In the genomic region with DNA sequence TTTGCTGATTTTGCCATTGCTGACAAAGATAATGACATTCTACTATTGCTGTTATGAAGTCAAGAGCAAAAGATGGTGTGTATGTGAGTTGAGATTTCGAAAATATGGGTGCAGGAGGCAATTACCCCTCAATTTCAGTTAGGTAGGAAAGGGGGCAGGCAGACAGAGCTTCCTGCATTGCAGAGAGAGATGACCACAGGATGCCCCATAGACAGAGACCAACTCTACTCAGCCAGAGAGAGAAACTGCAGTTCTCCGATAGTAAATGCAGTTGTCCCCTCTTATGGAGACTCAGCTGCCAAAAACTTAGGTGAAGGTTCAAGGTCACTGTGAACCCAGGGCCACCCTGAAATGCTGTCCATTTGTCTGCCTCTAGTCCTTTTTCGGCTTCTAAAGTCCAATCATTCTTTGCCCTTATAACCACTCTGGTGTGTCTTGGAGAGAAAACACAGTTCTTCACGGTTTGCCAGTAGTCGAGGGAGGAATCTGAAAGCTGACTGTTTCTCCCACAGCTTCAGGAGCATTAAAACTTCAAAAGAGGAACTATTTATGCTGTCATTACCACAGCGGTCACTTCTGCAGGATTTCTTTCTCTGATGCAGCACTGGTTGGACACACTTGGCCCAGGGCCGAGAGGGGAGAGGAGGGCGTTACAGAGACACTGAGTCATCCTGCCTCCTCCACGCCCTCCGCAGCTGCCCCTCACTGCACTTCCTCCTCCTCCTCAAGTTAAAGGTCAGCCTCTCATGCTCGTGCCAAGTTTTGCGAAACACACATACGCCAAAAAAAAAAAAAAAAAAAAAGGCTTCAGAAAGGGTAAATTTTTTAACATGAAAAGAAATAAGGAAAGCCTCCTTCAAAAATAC, we compare ENCODE assay signal across 1 cellular context.
TF ChIP-seq lines count a peak whose summit lies in the region.

No MANE protein-coding gene starts in this region.

TF ChIP-seq in HepG2, 621 proteins besides CTCF, POLR2A, EP300 and RAD21 (continued from another document and continues in another):
- TF ChIP-seq, protein P1, sequence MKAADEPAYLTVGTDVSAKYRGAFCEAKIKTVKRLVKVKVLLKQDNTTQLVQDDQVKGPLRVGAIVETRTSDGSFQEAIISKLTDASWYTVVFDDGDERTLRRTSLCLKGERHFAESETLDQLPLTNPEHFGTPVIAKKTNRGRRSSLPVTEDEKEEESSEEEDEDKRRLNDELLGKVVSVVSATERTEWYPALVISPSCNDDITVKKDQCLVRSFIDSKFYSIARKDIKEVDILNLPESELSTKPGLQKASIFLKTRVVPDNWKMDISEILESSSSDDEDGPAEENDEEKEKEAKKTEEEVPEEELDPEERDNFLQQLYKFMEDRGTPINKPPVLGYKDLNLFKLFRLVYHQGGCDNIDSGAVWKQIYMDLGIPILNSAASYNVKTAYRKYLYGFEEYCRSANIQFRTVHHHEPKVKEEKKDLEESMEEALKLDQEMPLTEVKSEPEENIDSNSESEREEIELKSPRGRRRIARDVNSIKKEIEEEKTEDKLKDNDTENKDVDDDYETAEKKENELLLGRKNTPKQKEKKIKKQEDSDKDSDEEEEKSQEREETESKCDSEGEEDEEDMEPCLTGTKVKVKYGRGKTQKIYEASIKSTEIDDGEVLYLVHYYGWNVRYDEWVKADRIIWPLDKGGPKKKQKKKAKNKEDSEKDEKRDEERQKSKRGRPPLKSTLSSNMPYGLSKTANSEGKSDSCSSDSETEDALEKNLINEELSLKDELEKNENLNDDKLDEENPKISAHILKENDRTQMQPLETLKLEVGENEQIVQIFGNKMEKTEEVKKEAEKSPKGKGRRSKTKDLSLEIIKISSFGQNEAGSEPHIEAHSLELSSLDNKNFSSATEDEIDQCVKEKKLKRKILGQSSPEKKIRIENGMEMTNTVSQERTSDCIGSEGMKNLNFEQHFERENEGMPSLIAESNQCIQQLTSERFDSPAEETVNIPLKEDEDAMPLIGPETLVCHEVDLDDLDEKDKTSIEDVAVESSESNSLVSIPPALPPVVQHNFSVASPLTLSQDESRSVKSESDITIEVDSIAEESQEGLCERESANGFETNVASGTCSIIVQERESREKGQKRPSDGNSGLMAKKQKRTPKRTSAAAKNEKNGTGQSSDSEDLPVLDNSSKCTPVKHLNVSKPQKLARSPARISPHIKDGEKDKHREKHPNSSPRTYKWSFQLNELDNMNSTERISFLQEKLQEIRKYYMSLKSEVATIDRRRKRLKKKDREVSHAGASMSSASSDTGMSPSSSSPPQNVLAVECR (CRISPR knock-in tag; IDR thresholded peaks at IDR 0.05; ENCODE audit: borderline replicate concordance) = no peak
- TF ChIP-seq, protein P2, sequence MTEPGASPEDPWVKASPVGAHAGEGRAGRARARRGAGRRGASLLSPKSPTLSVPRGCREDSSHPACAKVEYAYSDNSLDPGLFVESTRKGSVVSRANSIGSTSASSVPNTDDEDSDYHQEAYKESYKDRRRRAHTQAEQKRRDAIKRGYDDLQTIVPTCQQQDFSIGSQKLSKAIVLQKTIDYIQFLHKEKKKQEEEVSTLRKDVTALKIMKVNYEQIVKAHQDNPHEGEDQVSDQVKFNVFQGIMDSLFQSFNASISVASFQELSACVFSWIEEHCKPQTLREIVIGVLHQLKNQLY (CRISPR knock-in tag; IDR thresholded peaks at IDR 0.05) = no peak
- peak; percentile 80 for TF ChIP-seq FOSL1 (CRISPR knock-in tag; IDR thresholded peaks at IDR 0.05; ENCODE audit: borderline replicate concordance)
- TF ChIP-seq ASH2L (IDR thresholded peaks at IDR 0.05; ENCODE audit: insufficient read length, low read depth, low read length) = peak; percentile 30
- TF ChIP-seq ATF7 (IDR thresholded peaks at IDR 0.05) = no peak
- no peak for TF ChIP-seq ATF7 (CRISPR knock-in tag; IDR thresholded peaks at IDR 0.05)
- TF ChIP-seq NR2C2 (CRISPR knock-in tag; IDR thresholded peaks at IDR 0.05; ENCODE audit: borderline replicate concordance) = no peak
- no peak for TF ChIP-seq SOX13 (IDR thresholded peaks at IDR 0.05)
- TF ChIP-seq SOX13 (CRISPR knock-in tag; conservative IDR thresholded peaks at IDR 0.05 in 1 of 2, IDR thresholded peaks at IDR 0.05 in 1 of 2) = 0 out of 4 replicates have a peak, but pooled peaks of 1 of the 2 experiments have one; percentile 30
- TF ChIP-seq SMAD1 (CRISPR knock-in tag; IDR thresholded peaks at IDR 0.05; ENCODE audit: borderline replicate concordance, low read depth) = no peak
- no peak for TF ChIP-seq ZNF234 (CRISPR knock-in tag; conservative IDR thresholded peaks at IDR 0.05)
- TF ChIP-seq ZNF354B (CRISPR knock-in tag; IDR thresholded peaks at IDR 0.05) = no peak
- no peak for TF ChIP-seq KLF6 (CRISPR knock-in tag; IDR thresholded peaks at IDR 0.05)
- no peak for TF ChIP-seq SALL2 (CRISPR knock-in tag; IDR thresholded peaks at IDR 0.05)
- TF ChIP-seq, protein P3, sequence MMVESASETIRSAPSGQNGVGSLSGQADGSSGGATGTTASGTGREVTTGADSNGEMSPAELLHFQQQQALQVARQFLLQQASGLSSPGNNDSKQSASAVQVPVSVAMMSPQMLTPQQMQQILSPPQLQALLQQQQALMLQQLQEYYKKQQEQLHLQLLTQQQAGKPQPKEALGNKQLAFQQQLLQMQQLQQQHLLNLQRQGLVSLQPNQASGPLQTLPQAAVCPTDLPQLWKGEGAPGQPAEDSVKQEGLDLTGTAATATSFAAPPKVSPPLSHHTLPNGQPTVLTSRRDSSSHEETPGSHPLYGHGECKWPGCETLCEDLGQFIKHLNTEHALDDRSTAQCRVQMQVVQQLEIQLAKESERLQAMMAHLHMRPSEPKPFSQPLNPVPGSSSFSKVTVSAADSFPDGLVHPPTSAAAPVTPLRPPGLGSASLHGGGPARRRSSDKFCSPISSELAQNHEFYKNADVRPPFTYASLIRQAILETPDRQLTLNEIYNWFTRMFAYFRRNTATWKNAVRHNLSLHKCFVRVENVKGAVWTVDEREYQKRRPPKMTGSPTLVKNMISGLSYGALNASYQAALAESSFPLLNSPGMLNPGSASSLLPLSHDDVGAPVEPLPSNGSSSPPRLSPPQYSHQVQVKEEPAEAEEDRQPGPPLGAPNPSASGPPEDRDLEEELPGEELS (CRISPR knock-in tag; IDR thresholded peaks at IDR 0.05) = 0 out of 2 replicates have a peak, but pooled peaks have one; percentile 30
- no peak for TF ChIP-seq PITX1 (CRISPR knock-in tag; IDR thresholded peaks at IDR 0.05)
- TF ChIP-seq KLF9 (CRISPR knock-in tag; IDR thresholded peaks at IDR 0.05; ENCODE audit: low read depth) = no peak
- TF ChIP-seq TOE1 (CRISPR knock-in tag; IDR thresholded peaks at IDR 0.05) = no peak
- peak; percentile 26; the same call in 1 of the 2 replicates for TF ChIP-seq NCOA2 (CRISPR knock-in tag; IDR thresholded peaks at IDR 0.05)
- no peak for TF ChIP-seq ERF (CRISPR knock-in tag; IDR thresholded peaks at IDR 0.05)
- no peak for TF ChIP-seq U2AF1 (optimal IDR thresholded peaks at IDR 0.05; ENCODE audit: low read depth, low read length)
- no peak for TF ChIP-seq ZNF264 (CRISPR knock-in tag; IDR thresholded peaks at IDR 0.05)
- peak; percentile 59; the same call in 1 of the 2 replicates for TF ChIP-seq NR2F2 (IDR thresholded peaks at IDR 0.05; ENCODE audit: borderline replicate concordance, low read depth)
- TF ChIP-seq, protein P4, sequence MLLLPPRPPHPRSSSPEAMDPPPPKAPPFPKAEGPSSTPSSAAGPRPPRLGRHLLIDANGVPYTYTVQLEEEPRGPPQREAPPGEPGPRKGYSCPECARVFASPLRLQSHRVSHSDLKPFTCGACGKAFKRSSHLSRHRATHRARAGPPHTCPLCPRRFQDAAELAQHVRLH (CRISPR knock-in tag; IDR thresholded peaks at IDR 0.05; ENCODE audit: borderline replicate concordance, low read depth) = no peak
- no peak for TF ChIP-seq ZNF672 (CRISPR knock-in tag; IDR thresholded peaks at IDR 0.05)
- TF ChIP-seq, protein P5, sequence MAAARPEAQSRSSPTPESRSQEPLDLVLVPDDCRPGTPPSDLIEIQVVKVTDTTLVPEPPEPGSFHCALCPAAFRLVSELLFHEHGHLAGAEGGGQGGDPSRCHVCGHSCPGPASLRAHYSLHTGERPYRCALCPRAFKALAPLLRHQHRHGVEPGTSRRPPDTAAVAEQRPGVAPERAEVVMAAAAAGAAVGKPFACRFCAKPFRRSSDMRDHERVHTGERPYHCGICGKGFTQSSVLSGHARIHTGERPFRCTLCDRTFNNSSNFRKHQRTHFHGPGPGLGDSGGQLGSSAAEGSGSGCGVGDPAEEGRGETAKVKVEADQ (CRISPR knock-in tag; IDR thresholded peaks at IDR 0.05; ENCODE audit: borderline replicate concordance) = no peak
- TF ChIP-seq, protein P6, sequence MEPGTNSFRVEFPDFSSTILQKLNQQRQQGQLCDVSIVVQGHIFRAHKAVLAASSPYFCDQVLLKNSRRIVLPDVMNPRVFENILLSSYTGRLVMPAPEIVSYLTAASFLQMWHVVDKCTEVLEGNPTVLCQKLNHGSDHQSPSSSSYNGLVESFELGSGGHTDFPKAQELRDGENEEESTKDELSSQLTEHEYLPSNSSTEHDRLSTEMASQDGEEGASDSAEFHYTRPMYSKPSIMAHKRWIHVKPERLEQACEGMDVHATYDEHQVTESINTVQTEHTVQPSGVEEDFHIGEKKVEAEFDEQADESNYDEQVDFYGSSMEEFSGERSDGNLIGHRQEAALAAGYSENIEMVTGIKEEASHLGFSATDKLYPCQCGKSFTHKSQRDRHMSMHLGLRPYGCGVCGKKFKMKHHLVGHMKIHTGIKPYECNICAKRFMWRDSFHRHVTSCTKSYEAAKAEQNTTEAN (CRISPR knock-in tag; conservative IDR thresholded peaks at IDR 0.05) = no peak
- TF ChIP-seq ZNF10 (CRISPR knock-in tag; IDR thresholded peaks at IDR 0.05; ENCODE audit: borderline replicate concordance, low read depth) = no peak
- no peak for TF ChIP-seq MIER2 (CRISPR knock-in tag; IDR thresholded peaks at IDR 0.05)
- no peak for TF ChIP-seq KMT2B (CRISPR knock-in tag; IDR thresholded peaks at IDR 0.05)
- no peak for TF ChIP-seq RCOR2 (CRISPR knock-in tag; IDR thresholded peaks at IDR 0.05)
- TF ChIP-seq RARA (CRISPR knock-in tag; IDR thresholded peaks at IDR 0.05) = peak; percentile 39; the same call in 1 of the 2 replicates
- TF ChIP-seq, protein P7, sequence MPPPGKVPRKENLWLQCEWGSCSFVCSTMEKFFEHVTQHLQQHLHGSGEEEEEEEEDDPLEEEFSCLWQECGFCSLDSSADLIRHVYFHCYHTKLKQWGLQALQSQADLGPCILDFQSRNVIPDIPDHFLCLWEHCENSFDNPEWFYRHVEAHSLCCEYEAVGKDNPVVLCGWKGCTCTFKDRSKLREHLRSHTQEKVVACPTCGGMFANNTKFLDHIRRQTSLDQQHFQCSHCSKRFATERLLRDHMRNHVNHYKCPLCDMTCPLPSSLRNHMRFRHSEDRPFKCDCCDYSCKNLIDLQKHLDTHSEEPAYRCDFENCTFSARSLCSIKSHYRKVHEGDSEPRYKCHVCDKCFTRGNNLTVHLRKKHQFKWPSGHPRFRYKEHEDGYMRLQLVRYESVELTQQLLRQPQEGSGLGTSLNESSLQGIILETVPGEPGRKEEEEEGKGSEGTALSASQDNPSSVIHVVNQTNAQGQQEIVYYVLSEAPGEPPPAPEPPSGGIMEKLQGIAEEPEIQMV (CRISPR knock-in tag; IDR thresholded peaks at IDR 0.05; ENCODE audit: low read depth) = no peak
- TF ChIP-seq, protein P8, sequence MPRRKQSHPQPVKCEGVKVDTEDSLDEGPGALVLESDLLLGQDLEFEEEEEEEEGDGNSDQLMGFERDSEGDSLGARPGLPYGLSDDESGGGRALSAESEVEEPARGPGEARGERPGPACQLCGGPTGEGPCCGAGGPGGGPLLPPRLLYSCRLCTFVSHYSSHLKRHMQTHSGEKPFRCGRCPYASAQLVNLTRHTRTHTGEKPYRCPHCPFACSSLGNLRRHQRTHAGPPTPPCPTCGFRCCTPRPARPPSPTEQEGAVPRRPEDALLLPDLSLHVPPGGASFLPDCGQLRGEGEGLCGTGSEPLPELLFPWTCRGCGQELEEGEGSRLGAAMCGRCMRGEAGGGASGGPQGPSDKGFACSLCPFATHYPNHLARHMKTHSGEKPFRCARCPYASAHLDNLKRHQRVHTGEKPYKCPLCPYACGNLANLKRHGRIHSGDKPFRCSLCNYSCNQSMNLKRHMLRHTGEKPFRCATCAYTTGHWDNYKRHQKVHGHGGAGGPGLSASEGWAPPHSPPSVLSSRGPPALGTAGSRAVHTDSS (CRISPR knock-in tag; conservative IDR thresholded peaks at IDR 0.05) = no peak
- no peak for TF ChIP-seq ZNF841 (CRISPR knock-in tag; IDR thresholded peaks at IDR 0.05; ENCODE audit: borderline replicate concordance)
- no peak for TF ChIP-seq ZNF550 (CRISPR knock-in tag; IDR thresholded peaks at IDR 0.05; ENCODE audit: borderline replicate concordance)
- TF ChIP-seq NBN (conservative IDR thresholded peaks at IDR 0.05) = no peak
- no peak for TF ChIP-seq ZNF253 (CRISPR knock-in tag; IDR thresholded peaks at IDR 0.05; ENCODE audit: borderline replicate concordance)
- no peak for TF ChIP-seq SRSF4 (IDR thresholded peaks at IDR 0.05; ENCODE audit: low read depth, low read length, poor library complexity, severe bottlenecking)
- TF ChIP-seq, protein P9, sequence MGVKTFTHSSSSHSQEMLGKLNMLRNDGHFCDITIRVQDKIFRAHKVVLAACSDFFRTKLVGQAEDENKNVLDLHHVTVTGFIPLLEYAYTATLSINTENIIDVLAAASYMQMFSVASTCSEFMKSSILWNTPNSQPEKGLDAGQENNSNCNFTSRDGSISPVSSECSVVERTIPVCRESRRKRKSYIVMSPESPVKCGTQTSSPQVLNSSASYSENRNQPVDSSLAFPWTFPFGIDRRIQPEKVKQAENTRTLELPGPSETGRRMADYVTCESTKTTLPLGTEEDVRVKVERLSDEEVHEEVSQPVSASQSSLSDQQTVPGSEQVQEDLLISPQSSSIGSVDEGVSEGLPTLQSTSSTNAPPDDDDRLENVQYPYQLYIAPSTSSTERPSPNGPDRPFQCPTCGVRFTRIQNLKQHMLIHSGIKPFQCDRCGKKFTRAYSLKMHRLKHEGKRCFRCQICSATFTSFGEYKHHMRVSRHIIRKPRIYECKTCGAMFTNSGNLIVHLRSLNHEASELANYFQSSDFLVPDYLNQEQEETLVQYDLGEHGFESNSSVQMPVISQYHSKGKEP (CRISPR knock-in tag; IDR thresholded peaks at IDR 0.05) = no peak
- TF ChIP-seq ELF3 (CRISPR knock-in tag; IDR thresholded peaks at IDR 0.05) = peak; percentile 81
- no peak for TF ChIP-seq SCMH1 (CRISPR knock-in tag; IDR thresholded peaks at IDR 0.05; ENCODE audit: borderline replicate concordance)
- no peak for TF ChIP-seq MYC (CRISPR knock-in tag; IDR thresholded peaks at IDR 0.05; ENCODE audit: borderline replicate concordance)
- TF ChIP-seq, protein P10, sequence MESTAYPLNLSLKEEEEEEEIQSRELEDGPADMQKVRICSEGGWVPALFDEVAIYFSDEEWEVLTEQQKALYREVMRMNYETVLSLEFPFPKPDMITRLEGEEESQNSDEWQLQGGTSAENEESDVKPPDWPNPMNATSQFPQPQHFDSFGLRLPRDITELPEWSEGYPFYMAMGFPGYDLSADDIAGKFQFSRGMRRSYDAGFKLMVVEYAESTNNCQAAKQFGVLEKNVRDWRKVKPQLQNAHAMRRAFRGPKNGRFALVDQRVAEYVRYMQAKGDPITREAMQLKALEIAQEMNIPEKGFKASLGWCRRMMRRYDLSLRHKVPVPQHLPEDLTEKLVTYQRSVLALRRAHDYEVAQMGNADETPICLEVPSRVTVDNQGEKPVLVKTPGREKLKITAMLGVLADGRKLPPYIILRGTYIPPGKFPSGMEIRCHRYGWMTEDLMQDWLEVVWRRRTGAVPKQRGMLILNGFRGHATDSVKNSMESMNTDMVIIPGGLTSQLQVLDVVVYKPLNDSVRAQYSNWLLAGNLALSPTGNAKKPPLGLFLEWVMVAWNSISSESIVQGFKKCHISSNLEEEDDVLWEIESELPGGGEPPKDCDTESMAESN (CRISPR knock-in tag; conservative IDR thresholded peaks at IDR 0.05) = no peak
- no peak for TF ChIP-seq ZC3H13 (CRISPR knock-in tag; IDR thresholded peaks at IDR 0.05)
- 0 out of 2 replicates have a peak, but pooled peaks have one; percentile 20 for TF ChIP-seq POGZ (CRISPR knock-in tag; IDR thresholded peaks at IDR 0.05)
- no peak for TF ChIP-seq ATF1 (CRISPR knock-in tag; IDR thresholded peaks at IDR 0.05)
- no peak for TF ChIP-seq AKAP8 (CRISPR knock-in tag; IDR thresholded peaks at IDR 0.05)
- TF ChIP-seq PTBP1 (IDR thresholded peaks at IDR 0.05; ENCODE audit: low read depth, low read length, poor library complexity, severe bottlenecking) = no peak
